8 cellular contexts compared by ENCODE assay signal in genomic region chr14:36941783-36942521, GRCh38.
DNase-seq lines count a peak whose midpoint lies in the region; ATAC-seq and TF ChIP-seq lines count a peak whose summit lies in the region.

No MANE protein-coding gene starts in this region.

- no peaks in the 10 kb centered on the region for H3K79me1 ChIP-seq in neuronal stem cell (ENCODE audit: low read depth, low read length)

- no peak overlapping the region for H3K4ac ChIP-seq in neuronal stem cell (ENCODE audit: low read length)

- no peak for TF ChIP-seq EP300 in transverse colon (IDR thresholded peaks at IDR 0.05; ENCODE audit: low read depth)

- H2AFZ ChIP-seq in neuronal stem cell (ENCODE audit: low read length): no peak overlapping the region

- intact Hi-C loops in transverse colon (cut with DNase I; ENCODE audit: low total_unique reads): no loop called here

- H3K4me3 ChIP-seq in DOHH2 (ENCODE audit: low read length) (no peak overlapping the region), fibroblast of the aortic adventitia (ENCODE audit: low read depth, low read length) (no peak overlapping the region), neuronal stem cell (ENCODE audit: low read length in 2 of 2) (no peak overlapping the region), transverse colon (no peak overlapping the region)

- no peak overlapping the region for H3K14ac ChIP-seq in neuronal stem cell (ENCODE audit: low read length)

- no peaks in the 10 kb centered on the region for H3K9me2 ChIP-seq in DOHH2 (replicated peaks; ENCODE audit: control insufficient read depth, low read length)

- no peak overlapping the region for H2BK15ac ChIP-seq in neuronal stem cell (ENCODE audit: low read length)

- TF ChIP-seq CTCF in DOHH2 (IDR thresholded peaks at IDR 0.05; ENCODE audit: low read depth, low read length, poor library complexity, severe bottlenecking): peak; percentile 91
- TF ChIP-seq CTCF in fibroblast of the aortic adventitia (IDR thresholded peaks at IDR 0.05; ENCODE audit: insufficient read depth, low read length): peak; percentile 99
- peak; percentile 85 to 96 (median 88) for TF ChIP-seq CTCF in transverse colon (IDR thresholded peaks at IDR 0.05)

- no peak overlapping the region for H3K4me2 ChIP-seq in DOHH2 (ENCODE audit: low read length)
- H3K4me2 ChIP-seq in neuronal stem cell (ENCODE audit: insufficient read depth, low read length, poor library complexity, severe bottlenecking): no peak overlapping the region

- no peaks in the 10 kb centered on the region for H3F3A ChIP-seq in DOHH2 (ENCODE audit: control insufficient read depth, insufficient read depth)

- H4K20me1 ChIP-seq in DOHH2 (ENCODE audit: control insufficient read depth, insufficient read depth, low read depth, low read length): no peaks in the 10 kb centered on the region

- H3K79me2 ChIP-seq in DOHH2 (ENCODE audit: control insufficient read depth, low read length): no peaks in the 10 kb centered on the region

- no peak overlapping the region for H2BK12ac ChIP-seq in neuronal stem cell (ENCODE audit: low read length)

- H3K9me3 ChIP-seq in DOHH2 (ENCODE audit: control insufficient read depth, insufficient read depth, low read length) (no peaks in the 10 kb centered on the region), neuronal stem cell (replicated peaks in 1 of 2; ENCODE audit: control insufficient read depth in 2 of 2, insufficient read depth in 1 of 2, low read depth in 1 of 2, low read length in 2 of 2) (no peaks in the 10 kb centered on the region), transverse colon (no peaks in the 10 kb centered on the region)

- no peak overlapping the region for H4K91ac ChIP-seq in neuronal stem cell (ENCODE audit: low read depth, low read length, poor library complexity)

- H3K4me1 ChIP-seq in DOHH2 (ENCODE audit: control insufficient read depth, low read length): no peaks in the 10 kb centered on the region
- H3K4me1 ChIP-seq in neuronal stem cell (ENCODE audit: control insufficient read depth in 2 of 2, insufficient read depth in 1 of 2, low read depth in 1 of 2, low read length in 2 of 2): no peaks in the 10 kb centered on the region
- no peaks in the 10 kb centered on the region for H3K4me1 ChIP-seq in transverse colon

- DNase-seq in HuH-7.5 (ENCODE audit: low spot score) (peak; percentile 3), NOMO-1 (lab: John Stamatoyannopoulos, UW; ENCODE audit: unreplicated experiment in 2 of 2) (peak; percentile 5 to 15), activated T-cell treated with anti-CD3 and anti-CD28 coated beads for 48 hours (ENCODE audit: low read depth) (peak; percentile 44), fibroblast of the aortic adventitia (ENCODE audit: low read depth) (peak; percentile 69), neuronal stem cell (ENCODE audit: low spot score) (peak; percentile 59), transverse colon (peak; percentile 72)

- TF ChIP-seq POLR2A in transverse colon (IDR thresholded peaks at IDR 0.05): no peak

- no peak overlapping the region for H3K18ac ChIP-seq in neuronal stem cell (ENCODE audit: low read length)

- H3K27ac ChIP-seq in DOHH2 (ENCODE audit: low read depth, low read length): no peak overlapping the region
- H3K27ac ChIP-seq in neuronal stem cell (replicated peaks; ENCODE audit: low read length): no peak overlapping the region
- H3K27ac ChIP-seq in transverse colon: no peak overlapping the region

- no peak overlapping the region for H2BK5ac ChIP-seq in neuronal stem cell (ENCODE audit: low read length)

- no peaks in the 10 kb centered on the region for H3K36me3 ChIP-seq in DOHH2 (ENCODE audit: control insufficient read depth, low read length)
- H3K36me3 ChIP-seq in neuronal stem cell (replicated peaks in 1 of 2; ENCODE audit: control insufficient read depth in 2 of 2, insufficient read depth in 2 of 2, low read length in 2 of 2): no peaks in the 10 kb centered on the region
- no peaks in the 10 kb centered on the region for H3K36me3 ChIP-seq in transverse colon

- peak; percentile 90 for ATAC-seq in GM21576 (IDR thresholded peaks at IDR 0.05; ENCODE audit: unreplicated experiment)

- H3K27me3 ChIP-seq in DOHH2 (ENCODE audit: control insufficient read depth, low read length) (no peaks in the 10 kb centered on the region; the same call in 1 of the 2 replicates), neuronal stem cell (ENCODE audit: control insufficient read depth in 3 of 3, insufficient read depth in 3 of 3, low read depth in 1 of 3, low read length in 3 of 3) (no peaks in the 10 kb centered on the region), transverse colon (peaks cover 24% of the 10 kb centered on the region)

- H2BK120ac ChIP-seq in neuronal stem cell (ENCODE audit: low read depth, low read length): no peak overlapping the region

- no CpG with 5 or more reads among the region's 12 CpGs for WGBS in neuronal stem cell (ENCODE audit: extremely low coverage in 2 of 2, insufficient read length in 2 of 2, insufficient replicate concordance in 1 of 2), 2 donors
- 10 to 14% methylated on average over 12 of the region's 12 CpGs for WGBS in transverse colon (ENCODE audit: low coverage in 1 of 2), 2 donors

- in situ Hi-C loops in transverse colon (cut with MboI; ENCODE audit: low pct_ligation_motif_present in 1 of 4, low pct_unique_long_range_greater_than_20kb in 1 of 4, low sequenced_read_pairs in 3 of 4): loop anchor here in 2 of 4 donors (25.0 kb wide), 2 partner anchors 280 to 305 kb away; partner anchors contain the start of gene PAX9 (in 1 of the 2)

- no peak overlapping the region for H4K8ac ChIP-seq in neuronal stem cell (ENCODE audit: low read depth, low read length)

- H3K9ac ChIP-seq in neuronal stem cell (ENCODE audit: low read depth, low read length, poor library complexity): no peak overlapping the region

- no peak overlapping the region for H3K23ac ChIP-seq in neuronal stem cell (ENCODE audit: low read depth, low read length, poor library complexity)

- H2AK5ac ChIP-seq in neuronal stem cell (ENCODE audit: low read depth, low read length): no peak overlapping the region

Comparison
In these comparisons a context has a peak if more than half of its experiments do, and no peak if none do; other contexts are left out.
1. DNase-seq: peak in every context shown above with its lines; median percentile 72 in transverse colon; 69 in fibroblast of the aortic adventitia; 59 in neuronal stem cell; 44 in activated T-cell treated with anti-CD3 and anti-CD28 coated beads for 48 hours; 10 in NOMO-1; 3 in HuH-7.5.